ENCODE assay signal across 8 cellular contexts in genomic region chr4:13548984-13549546, GRCh38. TPM values are rescaled to one million over a fixed set of nuclear protein-coding genes. Genes with fewer than 3 reads are reported as not detected.
DNase-seq lines count a peak whose midpoint lies in the region; ATAC-seq, FAIRE-seq and TF ChIP-seq lines count a peak whose summit lies in the region.

No MANE protein-coding gene starts in this region.

- no peak for TF ChIP-seq POLR2A in body of pancreas (IDR thresholded peaks at IDR 0.05)

- ATAC-seq in GM18511 (IDR thresholded peaks at IDR 0.05; ENCODE audit: unreplicated experiment) (peak; percentile 74), HG03045 (IDR thresholded peaks at IDR 0.05; ENCODE audit: unreplicated experiment) (peak; percentile 69), body of pancreas (peak; percentile 51)

- H3K27me3 ChIP-seq in body of pancreas: peaks cover 3 to 48% of the 10 kb centered on the region in 2 donors

- intact Hi-C loops in body of pancreas (cut with DNase I): loop anchor here (10.0 kb wide), 1 partner anchor 814 kb away; no protein-coding TSS in a partner anchor

- FAIRE-seq in TTC549 (lab: Jason Lieb, UNC): peak; percentile 78

- no peak overlapping the region for H3K4me3 ChIP-seq in body of pancreas
- peak overlapping the region; percentile 37; the same call in 1 of the 2 replicates for H3K4me3 ChIP-seq in iPS-18c (ENCODE audit: insufficient read depth, low read depth, low read length)

- H3K27ac ChIP-seq in body of pancreas: no peak overlapping the region

- DNase-seq in A172 (ENCODE audit: low spot score) (peak; percentile 74), NCI-H2029 treated with DMSO at 0.1 percent for 48 hours (lab: John Stamatoyannopoulos, UW) (peak; percentile 66), body of pancreas (peak; percentile 70 to 85 (median 78)), smooth muscle cell of the brain vasculature (ENCODE audit: low read depth, low spot score) (peak; percentile 31)

- peak; percentile 59 to 83 (median 77) for TF ChIP-seq CTCF in body of pancreas (IDR thresholded peaks at IDR 0.05)

- H3K9me3 ChIP-seq in body of pancreas: no peaks in the 10 kb centered on the region
- H3K9me3 ChIP-seq in iPS-18c (ENCODE audit: control insufficient read depth, insufficient read depth, low read length): no peaks in the 10 kb centered on the region

- H3K4me1 ChIP-seq in body of pancreas: peaks cover 34% of the 10 kb centered on the region

- no peaks in the 10 kb centered on the region for H3K36me3 ChIP-seq in body of pancreas (replicated peaks in 1 of 2; ENCODE audit: insufficient read depth in 1 of 2, low read depth in 2 of 2)

- 2 to 5% methylated on average over 17 to 21 of the region's 21 CpGs for WGBS in body of pancreas, 2 donors

RNA-seq across cellular contexts. Expression of gene NKX3-2, which starts 4.8 kb away (rescaled TPM):
- 0.03 and 0.55 TPM in 2 replicates for total RNA-seq in A172 (2014; rRNA removed; shearing (Covaris generic))
- total RNA-seq in body of pancreas: under 1 TPM in 1 of 2 donors, not detected in 1; 0.26 TPM
